ENCODE assay signal across 21 cellular contexts in genomic region chr5:176987583-176987982, GRCh38.
"Had no signal": no experiment of that assay in that cellular context is flagged by ENCODE, and none has a peak within 500 bp of the region (broad histone marks: within the 10 kb centered on the region; RNA-seq: fewer than 3 reads in every experiment).

No MANE protein-coding gene starts in this region.

- H3K36me3 ChIP-seq: adrenal gland, breast epithelium, colonic mucosa had no signal

- H3K9me3 ChIP-seq: adrenal gland, breast epithelium, colonic mucosa had no signal

- ATAC-seq: activated CD4-positive, alpha-beta T cell treated with anti-CD3 and anti-CD28 coated beads for 36 hours had no signal

- H3K4me3 ChIP-seq: adrenal gland, breast epithelium, colonic mucosa, PC-9 had no signal

- H2AFZ ChIP-seq: PC-9 had no signal

- H3K27me3 ChIP-seq: adrenal gland, breast epithelium, colonic mucosa had no signal

- FAIRE-seq: TTC549 had no signal

- H3K9me3 Mint-ChIP-seq: activated CD4-positive, alpha-beta memory T cell treated with anti-CD3 and anti-CD28 coated beads, Interleukin-2, amount 10 ng/mL, durations not matched to agents 7 days and 5 days; activated naive CD8-positive, alpha-beta T cell treated with anti-CD3 and anti-CD28 coated beads, Interleukin-2, amount 10 ng/mL, durations not matched to agents 7 days and 5 days had no signal

- H3K4me2 ChIP-seq: PC-9 had no signal

- H3K27me3 Mint-ChIP-seq: activated CD4-positive, alpha-beta memory T cell treated with anti-CD3 and anti-CD28 coated beads, Interleukin-2, amount 10 ng/mL, durations not matched to agents 7 days and 5 days; activated CD4-positive, alpha-beta T cell treated with anti-CD3 and anti-CD28 coated beads for 36 hours; activated naive CD8-positive, alpha-beta T cell treated with anti-CD3 and anti-CD28 coated beads, Interleukin-2, amount 10 ng/mL, durations not matched to agents 7 days and 5 days had no signal

- DNase-seq: activated CD4-positive, alpha-beta memory T cell treated with anti-CD3 and anti-CD28 coated beads, Interleukin-2, amount 10 ng/mL, durations not matched to agents 7 days and 5 days; activated CD4-positive, alpha-beta T cell treated with anti-CD3 and anti-CD28 coated beads for 36 hours; activated CD4-positive, alpha-beta T cell treated with anti-CD3 and anti-CD28 coated beads, Interleukin-2, amount 50 U/mL, for 1 hour; activated naive CD4-positive, alpha-beta T cell treated with anti-CD3 and anti-CD28 coated beads, Interleukin-2, amount 50 U/mL, for 16 hours; activated naive CD8-positive, alpha-beta T cell treated with anti-CD3 and anti-CD28 coated beads, Interleukin-2, amount 10 ng/mL, durations not matched to agents 7 days and 5 days; adrenal gland; anterior cingulate cortex; caudate nucleus; colonic mucosa; NCI-H1092; NCI-H1417; NCI-H1694; NCI-H2029 treated with DMSO at 0.1 percent for 48 hours; NCI-H345; NCI-H510A; NCI-H69; PC-9; SHP77 treated with DMSO at 0.1 percent for 48 hours; T1000 had no signal

- H3K27ac ChIP-seq: adrenal gland, breast epithelium, colonic mucosa, PC-9 had no signal

- H3K4me1 ChIP-seq: breast epithelium, colonic mucosa had no signal

- H3K4me3 Mint-ChIP-seq: activated CD4-positive, alpha-beta memory T cell treated with anti-CD3 and anti-CD28 coated beads, Interleukin-2, amount 10 ng/mL, durations not matched to agents 7 days and 5 days; activated CD4-positive, alpha-beta T cell treated with anti-CD3 and anti-CD28 coated beads for 36 hours; activated naive CD8-positive, alpha-beta T cell treated with anti-CD3 and anti-CD28 coated beads, Interleukin-2, amount 10 ng/mL, durations not matched to agents 7 days and 5 days had no signal

- H3K27ac Mint-ChIP-seq: activated CD4-positive, alpha-beta T cell treated with anti-CD3 and anti-CD28 coated beads for 36 hours; activated naive CD8-positive, alpha-beta T cell treated with anti-CD3 and anti-CD28 coated beads, Interleukin-2, amount 10 ng/mL, durations not matched to agents 7 days and 5 days had no signal
